Comparison of ENCODE assay signal across 9 cellular contexts in the genomic region with DNA sequence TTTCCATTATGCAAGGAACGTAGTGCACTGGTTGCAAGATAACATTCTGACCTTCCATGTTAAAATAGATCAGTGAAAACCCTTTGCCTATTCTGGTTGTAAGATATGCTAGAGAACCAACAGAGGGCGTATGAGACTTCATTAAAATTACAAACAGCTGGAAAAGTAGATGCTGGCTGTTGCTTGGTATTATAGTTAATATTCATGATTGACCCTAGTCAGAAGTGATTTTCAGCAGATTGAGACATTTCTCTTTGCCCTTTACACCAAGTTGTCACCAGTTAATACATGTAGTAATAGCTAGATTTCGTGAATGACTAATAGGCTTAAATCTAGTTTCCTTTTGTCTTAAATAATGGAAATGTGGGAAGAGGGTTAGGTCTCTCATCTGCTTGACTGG. TPM values are rescaled to one million over a fixed set of nuclear protein-coding genes. Genes with fewer than 3 reads are reported as not detected.
DNase-seq lines count a peak whose midpoint lies in the region; FAIRE-seq and TF ChIP-seq lines count a peak whose summit lies in the region.
"Had no signal": no experiment of that assay in that cellular context is flagged by ENCODE, and none has a peak within 500 bp of the region (broad histone marks: within the 10 kb centered on the region; RNA-seq: fewer than 3 reads in every experiment).

No MANE protein-coding gene starts in this region.

- peaks cover 13% of the 10 kb centered on the region for H3K9me3 Mint-ChIP-seq in neural progenitor cell

- H3K27me3 ChIP-seq in DOHH2 (ENCODE audit: control insufficient read depth, low read length) (no peaks in the 10 kb centered on the region), brain microvascular endothelial cell (replicated peaks) (no peaks in the 10 kb centered on the region), neural progenitor cell (no peaks in the 10 kb centered on the region)

- H3K4me2 ChIP-seq in DOHH2 (ENCODE audit: low read length), result no peak overlapping the region
- no peak overlapping the region for H3K4me2 ChIP-seq in neural progenitor cell

- DNase-seq in LHCN-M2 (ENCODE audit: low read depth), result peak; percentile 20
- DNase-seq in brain microvascular endothelial cell, result no peak
- DNase-seq in neural progenitor cell (ENCODE audit: low spot score), result no peak
- DNase-seq in NCI-H2171 treated with DMSO at 0.1 percent for 48 hours (lab: John Stamatoyannopoulos, UW), result no peak
- no peak for DNase-seq in substantia nigra (lab: John Stamatoyannopoulos, UW)
- DNase-seq in NCI-H2107 treated with DMSO at 0.1 percent for 48 hours (lab: John Stamatoyannopoulos, UW; ENCODE audit: unreplicated experiment), result no peak
- no peak for DNase-seq in HTR-8/SVneo (ENCODE audit: insufficient read length, low spot score)

- H3K4me1 ChIP-seq in DOHH2 (ENCODE audit: control insufficient read depth, low read length), result no peaks in the 10 kb centered on the region
- H3K4me1 ChIP-seq in neural progenitor cell, result no peaks in the 10 kb centered on the region

- H3K4me3 ChIP-seq in DOHH2 (ENCODE audit: low read length) (no peak overlapping the region), brain microvascular endothelial cell (ENCODE audit: low read depth, low read length) (no peak overlapping the region), neural progenitor cell (no peak overlapping the region)
- H3K4me3 ChIP-seq: lung had no signal

- H3K9me2 ChIP-seq in DOHH2 (replicated peaks; ENCODE audit: control insufficient read depth, low read length), result no peaks in the 10 kb centered on the region

- H3K27ac Mint-ChIP-seq in neural progenitor cell, result no peak overlapping the region

- peaks cover 52% of the 10 kb centered on the region for H3K36me3 Mint-ChIP-seq in neural progenitor cell

- H3K27me3 Mint-ChIP-seq in neural progenitor cell (ENCODE audit: insufficient read depth, low read depth), result no peaks in the 10 kb centered on the region

- TF ChIP-seq CTCF in DOHH2 (IDR thresholded peaks at IDR 0.05; ENCODE audit: low read depth, low read length, poor library complexity, severe bottlenecking), result peak; percentile 56
- TF ChIP-seq CTCF in brain microvascular endothelial cell (IDR thresholded peaks at IDR 0.05; ENCODE audit: low read depth, low read length, missing control alignments), result peak; percentile 41
- TF ChIP-seq CTCF in neural progenitor cell (IDR thresholded peaks at IDR 0.05), result peak; percentile 46

- H4K20me1 ChIP-seq in DOHH2 (ENCODE audit: control insufficient read depth, insufficient read depth, low read depth, low read length) (peaks cover 61% of the 10 kb centered on the region), neural progenitor cell (ENCODE audit: low read depth) (peaks cover 64% of the 10 kb centered on the region)

- no peak overlapping the region for H2AFZ ChIP-seq in neural progenitor cell (replicated peaks)

- H3K9me3 ChIP-seq in DOHH2 (ENCODE audit: control insufficient read depth, insufficient read depth, low read length), result no peaks in the 10 kb centered on the region
- H3K9me3 ChIP-seq in neural progenitor cell (ENCODE audit: low read depth), result peaks cover 5% of the 10 kb centered on the region

- in situ Hi-C loops in brain microvascular endothelial cell (cut with HindIII; ENCODE audit: low pct_ligation_motif_present, low sequenced_read_pairs), result loop anchor here (25.0 kb wide), 2 partner anchors 232 to 457 kb away; no protein-coding TSS in a partner anchor

- H3K4me3 Mint-ChIP-seq in neural progenitor cell, result no peak overlapping the region

- no peak overlapping the region for H3K9ac ChIP-seq in neural progenitor cell

- H3K79me2 ChIP-seq in DOHH2 (ENCODE audit: control insufficient read depth, low read length) (peaks cover 57% of the 10 kb centered on the region), neural progenitor cell (ENCODE audit: low read depth) (peaks cover 73% of the 10 kb centered on the region)

- no peaks in the 10 kb centered on the region for H3K4me1 Mint-ChIP-seq in neural progenitor cell

- FAIRE-seq in HTR-8/SVneo (lab: Jason Lieb, UNC), result no peak

- H3K36me3 ChIP-seq in DOHH2 (ENCODE audit: control insufficient read depth, low read length) (peaks cover 75% of the 10 kb centered on the region), brain microvascular endothelial cell (replicated peaks) (peaks cover 53% of the 10 kb centered on the region), neural progenitor cell (peaks cover 55% of the 10 kb centered on the region)

- no peak overlapping the region for H3K27ac ChIP-seq in DOHH2 (ENCODE audit: low read depth, low read length)
- no peak overlapping the region for H3K27ac ChIP-seq in brain microvascular endothelial cell
- no peak overlapping the region for H3K27ac ChIP-seq in neural progenitor cell
- H3K27ac ChIP-seq in substantia nigra (ENCODE audit: low read depth, low read length, poor library complexity, severe bottlenecking), result no peak overlapping the region

- H3F3A ChIP-seq in DOHH2 (ENCODE audit: control insufficient read depth, insufficient read depth), result peaks cover 69% of the 10 kb centered on the region
- peaks cover 69% of the 10 kb centered on the region for H3F3A ChIP-seq in neural progenitor cell (ENCODE audit: low read depth)

RNA-seq across cellular contexts. Expression of a gene that starts 13.8 kb away (rescaled TPM):
- total RNA-seq in LHCN-M2 (2014; rRNA removed) (0.06 TPM in 1 of 2 replicates, not detected in the other), neural progenitor cell (ENCODE audit: low replicate concordance) (0.06 and 0.22 TPM in 2 replicates)
- 0.06 TPM for polyA plus RNA-seq in LHCN-M2 (2012)

RNA-seq across cellular contexts. Expression of a gene that starts 18.0 kb away (rescaled TPM):
- total RNA-seq in LHCN-M2 (2014; rRNA removed), result 1,266 and 1,268 TPM in 2 replicates
- 1,828 TPM for polyA plus RNA-seq in LHCN-M2 (2012)
- total RNA-seq in neural progenitor cell (ENCODE audit: low replicate concordance), result 2,155 and 3,685 TPM in 2 replicates
